Comparison of ENCODE assay signal across 25 cellular contexts in genomic region chr6:122482750-122483080, GRCh38. TPM values are rescaled to one million over a fixed set of nuclear protein-coding genes. Genes with fewer than 3 reads are reported as not detected.
DNase-seq lines count a peak whose midpoint lies in the region; ATAC-seq and TF ChIP-seq lines count a peak whose summit lies in the region.
"Had no signal": no experiment of that assay in that cellular context is flagged by ENCODE, and none has a peak within 500 bp of the region (broad histone marks: within the 10 kb centered on the region; RNA-seq: fewer than 3 reads in every experiment).

No MANE protein-coding gene starts in this region.

- peaks cover 24% of the 10 kb centered on the region for H3K79me2 ChIP-seq in H9 (ENCODE audit: insufficient read depth, low read length)

- H3K4ac ChIP-seq in H9 (ENCODE audit: low read depth, low read length) = no peak overlapping the region

- peaks cover 1% of the 10 kb centered on the region for H3K27me3 Mint-ChIP-seq in H9 (ENCODE audit: low read depth)
- no peaks in the 10 kb centered on the region for H3K27me3 Mint-ChIP-seq in brain
- no peaks in the 10 kb centered on the region for H3K27me3 Mint-ChIP-seq in neural crest cell (ENCODE audit: low read depth)
- no peaks in the 10 kb centered on the region for H3K27me3 Mint-ChIP-seq in activated T-helper 1 cell treated with anti-CD3 and anti-CD28 coated beads, Interleukin-12 subunit alpha, Interleukin-12 subunit beta, Interleukin-2, Interleukin-4 antibody, amounts not matched to agents 30 ng/mL and 10 ng/mL and 1 ng/mL, durations not matched to agents 14 hours and 24 hours and 36 hours (ENCODE audit: insufficient read depth)

- H3K4me1 Mint-ChIP-seq in H9 (peaks cover 10 to 29% of the 10 kb centered on the region in 2 experiments), brain (peaks cover 22% of the 10 kb centered on the region), neural crest cell (peaks cover 41% of the 10 kb centered on the region)
- no peaks in the 10 kb centered on the region for H3K4me1 Mint-ChIP-seq in activated T-helper 1 cell treated with anti-CD3 and anti-CD28 coated beads, Interleukin-12 subunit alpha, Interleukin-12 subunit beta, Interleukin-2, Interleukin-4 antibody, amounts not matched to agents 30 ng/mL and 10 ng/mL and 1 ng/mL, durations not matched to agents 14 hours and 24 hours and 36 hours (ENCODE audit: low read depth)
- H3K4me1 Mint-ChIP-seq: natural killer cell had no signal

- H2BK12ac ChIP-seq in H9 (ENCODE audit: insufficient read length, low read depth, low read length) = no peak overlapping the region

- no CpG with 5 or more reads among the region's 7 CpGs for WGBS in H9 (ENCODE audit: extremely low coverage, insufficient read length, low lambda C conversion rate)

- H3K36me3 Mint-ChIP-seq in H9 (ENCODE audit: insufficient read depth in 1 of 3, low read depth in 3 of 3) (peaks cover 0 to 5% (median 0%) of the 10 kb centered on the region in 3 experiments; a peak in 2 of 7 replicates), brain (peaks cover 1% of the 10 kb centered on the region), neural crest cell (ENCODE audit: low read depth) (peaks cover 3% of the 10 kb centered on the region)
- no peaks in the 10 kb centered on the region for H3K36me3 Mint-ChIP-seq in activated T-helper 1 cell treated with anti-CD3 and anti-CD28 coated beads, Interleukin-12 subunit alpha, Interleukin-12 subunit beta, Interleukin-2, Interleukin-4 antibody, amounts not matched to agents 30 ng/mL and 10 ng/mL and 1 ng/mL, durations not matched to agents 14 hours and 24 hours and 36 hours (ENCODE audit: low read depth)
- H3K36me3 Mint-ChIP-seq: natural killer cell had no signal

- intact Hi-C loops in activated T-helper 1 cell treated with anti-CD3 and anti-CD28 coated beads, Interleukin-12 subunit alpha, Interleukin-12 subunit beta, Interleukin-2, Interleukin-4 antibody, amounts not matched to agents 30 ng/mL and 10 ng/mL and 1 ng/mL, durations not matched to agents 14 hours and 24 hours and 36 hours (cut with micrococcal nuclease) = no loop called here

- DNase-seq in H9 (peak; percentile 36), iPS DF 19.7 (ENCODE audit: low read depth, low spot score) (peak; percentile 38), neural crest cell (ENCODE audit: low read depth, low spot score) (no peak), putamen (ENCODE audit: low spot score) (no peak)
- no peak for DNase-seq in activated CD4-positive, CD25-positive, alpha-beta regulatory T cell treated with anti-CD3 and anti-CD28 coated beads, Interleukin-2, amount 50 U/mL, for 72 hours
- no peak for DNase-seq in activated T-helper 1 cell treated with anti-CD3 and anti-CD28 coated beads, Interleukin-12 subunit alpha, Interleukin-12 subunit beta, Interleukin-2, Interleukin-4 antibody, amounts not matched to agents 30 ng/mL and 10 ng/mL and 1 ng/mL, durations not matched to agents 14 hours and 24 hours and 36 hours (ENCODE audit: low spot score)
- DNase-seq: activated CD4-positive, alpha-beta T cell treated with anti-CD3 and anti-CD28 coated beads, Interleukin-2, amount 50 U/mL, for 4 hours; activated naive CD4-positive, alpha-beta T cell; activated T-cell treated with anti-CD3 and anti-CD28 coated beads, Interleukin-2, amount 50 U/mL, for 48 hours; brain microvascular endothelial cell; kidney; left ventricle myocardium superior; natural killer cell; NCI-H1092 treated with DMSO at 0.1 percent for 48 hours; NCI-H1694 treated with DMSO at 0.1 percent for 48 hours; NCI-H446 treated with DMSO at 0.1 percent for 48 hours; pancreas; SJCRH30; small intestine; stimulated activated naive CD4-positive, alpha-beta T cell; upper lobe of left lung; WERI-Rb-1 had no signal

- peak overlapping the region in 2 of 3 experiments; percentile 31 to 91; a peak in 2 of 7 replicates for H3K27ac Mint-ChIP-seq in H9
- H3K27ac Mint-ChIP-seq in brain = peak overlapping the region in 4 of 5 experiments; percentile 38 to 94 (median 81)
- H3K27ac Mint-ChIP-seq in neural crest cell (ENCODE audit: unreplicated experiment) = peak overlapping the region; percentile 95
- no peak overlapping the region for H3K27ac Mint-ChIP-seq in activated T-helper 1 cell treated with anti-CD3 and anti-CD28 coated beads, Interleukin-12 subunit alpha, Interleukin-12 subunit beta, Interleukin-2, Interleukin-4 antibody, amounts not matched to agents 30 ng/mL and 10 ng/mL and 1 ng/mL, durations not matched to agents 14 hours and 24 hours and 36 hours
- H3K27ac Mint-ChIP-seq: natural killer cell had no signal

- no peak overlapping the region for H2BK20ac ChIP-seq in H9 (ENCODE audit: low read depth, low read length, poor library complexity, severe bottlenecking)

- H3K14ac ChIP-seq in H9 (ENCODE audit: insufficient read depth, low read length) = no peak overlapping the region

- no peak overlapping the region for H2AK5ac ChIP-seq in H9 (ENCODE audit: insufficient read length, low read length)

- H3T11ph ChIP-seq in H9 (ENCODE audit: low read length) = no peak overlapping the region

- H3K9me3 ChIP-seq in H9 (ENCODE audit: control insufficient read depth, low read depth, low read length) = no peaks in the 10 kb centered on the region
- H3K9me3 ChIP-seq: BLaER1, pancreas, SJCRH30, upper lobe of left lung had no signal

- H3K23ac ChIP-seq in H9 (ENCODE audit: insufficient read length, low read depth, low read length) = no peak overlapping the region

- no peak overlapping the region for H4K5ac ChIP-seq in H9 (ENCODE audit: insufficient read length, low read depth, low read length)

- no peak overlapping the region for H2AFZ ChIP-seq in H9 (ENCODE audit: low read length)

- no peak overlapping the region for H3K27ac ChIP-seq in H9 (ENCODE audit: insufficient read length, low read depth, low read length)
- H3K27ac ChIP-seq: BLaER1, brain microvascular endothelial cell, pancreas, SJCRH30, upper lobe of left lung, WERI-Rb-1 had no signal

- ATAC-seq in GM21825 (IDR thresholded peaks at IDR 0.05; ENCODE audit: unreplicated experiment) = no peak
- ATAC-seq: left ventricle myocardium superior, natural killer cell, pancreas had no signal

- H4K20me1 ChIP-seq in H9 (ENCODE audit: control insufficient read depth, insufficient read depth, insufficient read length) = no peaks in the 10 kb centered on the region
- H4K20me1 ChIP-seq: BLaER1 had no signal

- no peak overlapping the region for H2BK5ac ChIP-seq in H9 (ENCODE audit: insufficient read length, low read length)

- H3K18ac ChIP-seq in H9 (ENCODE audit: insufficient read length, low read depth, low read length) = no peak overlapping the region

- TF ChIP-seq CTCF in H9 (conservative IDR thresholded peaks at IDR 0.05) (no peak), brain (conservative IDR thresholded peaks at IDR 0.05) (no peak), neural crest cell (conservative IDR thresholded peaks at IDR 0.05) (no peak)

- no peaks in the 10 kb centered on the region for H3K4me1 ChIP-seq in H9 (ENCODE audit: insufficient read depth, low read length)
- H3K4me1 ChIP-seq: BLaER1, pancreas, SJCRH30, upper lobe of left lung had no signal

- no peak overlapping the region for H2BK120ac ChIP-seq in H9 (ENCODE audit: low read depth, low read length, poor library complexity, severe bottlenecking)

- H3K9me3 Mint-ChIP-seq in H9 (no peaks in the 10 kb centered on the region), brain (peaks cover 0 to 7% (median 0%) of the 10 kb centered on the region in 5 experiments), neural crest cell (no peaks in the 10 kb centered on the region)
- H3K9me3 Mint-ChIP-seq in activated T-helper 1 cell treated with anti-CD3 and anti-CD28 coated beads, Interleukin-12 subunit alpha, Interleukin-12 subunit beta, Interleukin-2, Interleukin-4 antibody, amounts not matched to agents 30 ng/mL and 10 ng/mL and 1 ng/mL, durations not matched to agents 14 hours and 24 hours and 36 hours = no peaks in the 10 kb centered on the region
- H3K9me3 Mint-ChIP-seq: natural killer cell had no signal

- peak overlapping the region; percentile 83 to 85 for H3K4me3 Mint-ChIP-seq in H9
- H3K4me3 Mint-ChIP-seq in brain = peak overlapping the region; percentile 84 to 95 (median 91)
- peak overlapping the region; percentile 99 for H3K4me3 Mint-ChIP-seq in neural crest cell
- H3K4me3 Mint-ChIP-seq in activated T-helper 1 cell treated with anti-CD3 and anti-CD28 coated beads, Interleukin-12 subunit alpha, Interleukin-12 subunit beta, Interleukin-2, Interleukin-4 antibody, amounts not matched to agents 30 ng/mL and 10 ng/mL and 1 ng/mL, durations not matched to agents 14 hours and 24 hours and 36 hours = no peak overlapping the region
- H3K4me3 Mint-ChIP-seq: natural killer cell had no signal

- H4K8ac ChIP-seq in H9 (replicated peaks; ENCODE audit: insufficient read length, low read depth, low read length) = no peak overlapping the region

- no peak overlapping the region for H4K91ac ChIP-seq in H9 (ENCODE audit: insufficient read length, low read depth, low read length)

- no peaks in the 10 kb centered on the region for H3K79me1 ChIP-seq in H9 (ENCODE audit: insufficient read depth, low read depth, low read length, poor library complexity, severe bottlenecking)

- H3K9ac ChIP-seq in H9 (ENCODE audit: extremely low read depth, insufficient read length, low read length) = no peak overlapping the region
- H3K9ac ChIP-seq: BLaER1 had no signal

- no peak overlapping the region for H2BK15ac ChIP-seq in H9 (ENCODE audit: low read depth, low read length)

- H3K23me2 ChIP-seq in H9 (ENCODE audit: insufficient read length, low read depth, low read length, poor library complexity, severe bottlenecking) = peaks cover 10% of the 10 kb centered on the region

- H3K56ac ChIP-seq in H9 (ENCODE audit: insufficient read length, low read depth, low read length) = no peak overlapping the region

- H3K4me2 ChIP-seq in H9 (ENCODE audit: insufficient read depth, insufficient read length, low read length) = peak overlapping the region; percentile 24
- H3K4me2 ChIP-seq: BLaER1 had no signal

- no peaks in the 10 kb centered on the region for H3K27me3 ChIP-seq in H9 (ENCODE audit: insufficient read depth, low read length)
- H3K27me3 ChIP-seq: BLaER1, brain microvascular endothelial cell, pancreas, SJCRH30, upper lobe of left lung had no signal

RNA-seq across cellular contexts. Expression of gene SERINC1, which starts 11.1 kb away (rescaled TPM):
- total RNA-seq in H9 (2021) (46.5 and 48.4 TPM in 2 replicates), neural crest cell (47.9 and 51.3 TPM in 2 replicates)
- polyA plus RNA-seq in brain (ENCODE audit: insufficient read depth, low read depth, low replicate concordance) = 242 TPM
- 43.1 and 47.5 TPM in 2 replicates for total RNA-seq in activated T-helper 1 cell treated with anti-CD3 and anti-CD28 coated beads, Interleukin-12 subunit alpha, Interleukin-12 subunit beta, Interleukin-2, Interleukin-4 antibody, amounts not matched to agents 30 ng/mL and 10 ng/mL and 1 ng/mL, durations not matched to agents 14 hours and 24 hours and 36 hours

Comparison
In these comparisons a context has a peak if more than half of its experiments do, and no peak if none do; other contexts are left out.
1. DNase-seq: peak in H9 (single experiment) and iPS DF 19.7 (single experiment); none in neural crest cell (single experiment), activated CD4-positive, CD25-positive, alpha-beta regulatory T cell treated with anti-CD3 and anti-CD28 coated beads, Interleukin-2, amount 50 U/mL, for 72 hours (single experiment), putamen (single experiment) and activated T-helper 1 cell treated with anti-CD3 and anti-CD28 coated beads, Interleukin-12 subunit alpha, Interleukin-12 subunit beta, Interleukin-2, Interleukin-4 antibody, amounts not matched to agents 30 ng/mL and 10 ng/mL and 1 ng/mL, durations not matched to agents 14 hours and 24 hours and 36 hours (single experiment).